21 cellular contexts compared by ENCODE assay signal in genomic region chr9:138097501-138097991, GRCh38.
DNase-seq lines count a peak whose midpoint lies in the region; ATAC-seq and TF ChIP-seq lines count a peak whose summit lies in the region.
"Had no signal": no experiment of that assay in that cellular context is flagged by ENCODE, and none has a peak within 500 bp of the region (broad histone marks: within the 10 kb centered on the region; RNA-seq: fewer than 3 reads in every experiment).

No MANE protein-coding gene starts in this region.

- H3K9me3 ChIP-seq in endodermal cell (ENCODE audit: control insufficient read depth, low read length) (peaks cover 45% of the 10 kb centered on the region), spleen (no peaks in the 10 kb centered on the region), PC-9 (ENCODE audit: insufficient read depth, low read depth) (no peaks in the 10 kb centered on the region)
- H3K9me3 ChIP-seq: thoracic aorta had no signal

- H3K36me3 ChIP-seq in endodermal cell (ENCODE audit: control insufficient read depth, insufficient read depth, low read length): no peaks in the 10 kb centered on the region
- H3K36me3 ChIP-seq in spleen: no peaks in the 10 kb centered on the region
- H3K36me3 ChIP-seq in PC-9 (ENCODE audit: low read depth): no peaks in the 10 kb centered on the region
- H3K36me3 ChIP-seq: thoracic aorta had no signal

- H3K4me1 Mint-ChIP-seq in endodermal cell: no peaks in the 10 kb centered on the region

- no TSS peak for BruUV-seq in PC-9 (replicated peaks; lab: Mats Ljungman, UMichigan)

- H3K4me3 Mint-ChIP-seq in endodermal cell: no peak overlapping the region
- H3K4me3 Mint-ChIP-seq: activated naive CD8-positive, alpha-beta T cell had no signal

- no peaks in the 10 kb centered on the region for H3K9me2 ChIP-seq in PC-9 (ENCODE audit: insufficient read depth)

- no peaks in the 10 kb centered on the region for H3F3A ChIP-seq in PC-9 (ENCODE audit: insufficient read depth, low read depth)

- ATAC-seq in HG02642 (IDR thresholded peaks at IDR 0.05; ENCODE audit: poor library complexity, unreplicated experiment): no peak
- ATAC-seq: HCT116 had no signal

- H3K27ac ChIP-seq in endodermal cell (ENCODE audit: low read depth, low read length) (no peak overlapping the region), spleen (no peak overlapping the region), PC-9 (no peak overlapping the region)
- H3K27ac ChIP-seq: thoracic aorta had no signal

- peaks cover 19% of the 10 kb centered on the region for H3K9me3 Mint-ChIP-seq in endodermal cell

- DNase-seq in G401 (ENCODE audit: low spot score) (peak; percentile 44), HuH-7.5 (ENCODE audit: low spot score) (peak; percentile 3), endodermal cell (peak; percentile 24), spleen (peak; percentile 59), PC-9 (no peak), foreskin fibroblast (no peak)
- DNase-seq: activated CD4-positive, alpha-beta T cell treated with anti-CD3 and anti-CD28 coated beads, Interleukin-2, amount 50 U/mL, for 4 hours; AML-193; cortex of kidney; DND-41; Karpas-422; NCI-H187 treated with DMSO at 0.1 percent for 48 hours; NCI-H2227 treated with DMSO at 0.1 percent for 48 hours; NCI-H82; occipital lobe; Right ventricle myocardium superior; T-helper 1 cell had no signal

- intact Hi-C loops in spleen (cut with DNase I; ENCODE audit: low total_unique reads): no loop called here
- intact Hi-C loops in PC-9 (cut with micrococcal nuclease; ENCODE audit: unreplicated experiment): no loop called here

- POLR2A ChIA-PET in PC-9 (lab: Charles Lee; ENCODE audit: unreplicated experiment): no interaction called here

- H4K20me1 ChIP-seq in PC-9 (ENCODE audit: insufficient read depth): no peaks in the 10 kb centered on the region

- CTCF ChIA-PET in PC-9 (lab: Charles Lee): no interaction called here

- no peak overlapping the region for H3K4me3 ChIP-seq in endodermal cell (ENCODE audit: low read length)
- H3K4me3 ChIP-seq in spleen: no peak overlapping the region
- H3K4me3 ChIP-seq in PC-9: no peak overlapping the region
- H3K4me3 ChIP-seq in foreskin fibroblast (ENCODE audit: low read depth in 1 of 2, low read length in 2 of 2): no peak overlapping the region
- H3K4me3 ChIP-seq: thoracic aorta had no signal

- no peaks in the 10 kb centered on the region for H3K27me3 Mint-ChIP-seq in endodermal cell (ENCODE audit: insufficient read depth)
- H3K27me3 Mint-ChIP-seq: activated naive CD8-positive, alpha-beta T cell had no signal

- no peak overlapping the region for H2AFZ ChIP-seq in PC-9

- in situ Hi-C loops in G401 (cut with HindIII; ENCODE audit: low sequenced_read_pairs): no loop called here

- H3K4me1 ChIP-seq in endodermal cell (ENCODE audit: control insufficient read depth, insufficient read depth, low read length): no peaks in the 10 kb centered on the region
- no peaks in the 10 kb centered on the region for H3K4me1 ChIP-seq in spleen
- no peaks in the 10 kb centered on the region for H3K4me1 ChIP-seq in PC-9 (replicated peaks; ENCODE audit: insufficient read depth)

- no peak overlapping the region for H3K4me2 ChIP-seq in PC-9

- H3K79me2 ChIP-seq in PC-9 (ENCODE audit: low read depth): no peaks in the 10 kb centered on the region

- no peak for TF ChIP-seq CTCF in endodermal cell (conservative IDR thresholded peaks at IDR 0.05)
- no peak for TF ChIP-seq CTCF in spleen (IDR thresholded peaks at IDR 0.05 in 8 of 11, conservative IDR thresholded peaks at IDR 0.05 in 3 of 11)
- no peak for TF ChIP-seq CTCF in PC-9 (conservative IDR thresholded peaks at IDR 0.05)
- no peak for TF ChIP-seq CTCF in foreskin fibroblast (IDR thresholded peaks at IDR 0.05; ENCODE audit: low read depth, low read length)

- no peak for TF ChIP-seq POLR2A in spleen (IDR thresholded peaks at IDR 0.05)

- 83% methylated on average over 13 of the region's 13 CpGs; no CpG with 5 or more reads in 1 of the 2 experiments for WGBS in endodermal cell (ENCODE audit: insufficient coverage in 1 of 2, insufficient read length in 1 of 2), 2 experiments
- 75 to 84% (median 80%) methylated on average over 11 to 13 of the region's 13 CpGs for WGBS in spleen, 5 donors

- H3K9ac ChIP-seq in endodermal cell (ENCODE audit: extremely low read depth, low read length, poor library complexity, severe bottlenecking): no peak overlapping the region

- H3K27ac Mint-ChIP-seq in endodermal cell: no peak overlapping the region
- H3K27ac Mint-ChIP-seq: activated naive CD8-positive, alpha-beta T cell had no signal

- peaks cover 39% of the 10 kb centered on the region for H3K36me3 Mint-ChIP-seq in endodermal cell (ENCODE audit: low read depth)
- H3K36me3 Mint-ChIP-seq: activated naive CD8-positive, alpha-beta T cell had no signal

- no peaks in the 10 kb centered on the region for H3K27me3 ChIP-seq in endodermal cell (ENCODE audit: control insufficient read depth, insufficient read depth, low read length, poor library complexity, severe bottlenecking)
- peaks cover 0 to under 1% (median 0%) of the 10 kb centered on the region in 7 donors for H3K27me3 ChIP-seq in spleen (replicated peaks in 1 of 7)
- peaks cover 30% of the 10 kb centered on the region for H3K27me3 ChIP-seq in PC-9 (ENCODE audit: insufficient read depth, low read depth)

Comparison
In these comparisons a context has a peak if more than half of its experiments do, and no peak if none do; other contexts are left out.
1. DNase-seq: peak in G401 (single experiment), HuH-7.5 (single experiment), endodermal cell (single experiment) and spleen (single experiment); none in PC-9 (0 of 2) and foreskin fibroblast (0 of 2).